In the genomic region with DNA sequence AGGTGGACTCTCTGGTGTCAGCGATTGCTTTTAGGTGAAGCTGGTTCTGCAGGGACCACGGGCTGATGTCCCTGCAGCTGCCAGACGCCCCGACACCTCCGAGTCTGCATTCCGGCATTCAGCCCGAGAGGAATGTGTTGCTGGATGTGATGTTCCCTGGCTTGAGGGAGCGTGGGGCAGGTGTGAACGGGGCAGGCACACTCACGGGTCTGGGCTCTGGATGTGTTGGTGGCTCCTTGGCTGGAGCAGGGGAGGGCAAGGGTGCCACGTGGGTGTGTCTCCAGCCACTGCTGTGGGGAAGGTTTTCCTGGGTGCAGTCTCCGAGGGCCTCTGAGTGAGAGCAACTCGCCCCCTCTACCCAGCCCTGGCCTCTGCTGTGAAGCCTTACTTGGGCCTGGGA, we compare ENCODE assay signal across 11 cellular contexts.
"Had no signal": no experiment of that assay in that cellular context is flagged by ENCODE, and none has a peak within 500 bp of the region (broad histone marks: within the 10 kb centered on the region; RNA-seq: fewer than 3 reads in every experiment).

No MANE protein-coding gene starts in this region.

- H3K27ac ChIP-seq: brain microvascular endothelial cell, esophagus muscularis mucosa, uterus had no signal

- H3K4me3 Mint-ChIP-seq: activated naive CD8-positive, alpha-beta T cell; mesothelial cell of epicardium had no signal

- H3K36me3 ChIP-seq: brain microvascular endothelial cell, esophagus muscularis mucosa, uterus had no signal

- H3K4me3 ChIP-seq: esophagus muscularis mucosa, uterus had no signal

- H3K27ac Mint-ChIP-seq: activated naive CD8-positive, alpha-beta T cell; mesothelial cell of epicardium; progenitor cell of endocrine pancreas had no signal

- H3K27me3 ChIP-seq: brain microvascular endothelial cell, esophagus muscularis mucosa, uterus had no signal

- H3K9me3 ChIP-seq: esophagus muscularis mucosa, uterus had no signal

- DNase-seq: activated effector memory CD4-positive, alpha-beta T cell treated with anti-CD3 and anti-CD28 coated beads, Interleukin-2, amount 50 U/mL, for 16 hours; activated T-cell treated with anti-CD3 and anti-CD28 coated beads, Interleukin-2, amount 50 U/mL, for 1 hour; amygdala; brain microvascular endothelial cell; stimulated activated CD4-positive, alpha-beta T cell treated with anti-CD3 and anti-CD28 coated beads, Interleukin-4, amount 100 ng/mL, for 24 hours; T-helper 2 cell; uterus had no signal

- H3K36me3 Mint-ChIP-seq: mesothelial cell of epicardium had no signal

- H3K9me3 Mint-ChIP-seq: mesothelial cell of epicardium had no signal

- H3K27me3 Mint-ChIP-seq: activated naive CD8-positive, alpha-beta T cell had no signal

- H3K4me1 ChIP-seq: uterus had no signal
